In genomic region chr11:45436966-45437365, GRCh38 we compare ENCODE assay signal across 23 cellular contexts.
"Had no signal": no experiment of that assay in that cellular context is flagged by ENCODE, and none has a peak within 500 bp of the region (broad histone marks: within the 10 kb centered on the region; RNA-seq: fewer than 3 reads in every experiment).

No MANE protein-coding gene starts in this region.

- H3K36me3 ChIP-seq: esophagus muscularis mucosa, gastrocnemius medialis, heart right ventricle, left lung, lower lobe of right lung had no signal

- H3K27ac ChIP-seq: coronary artery, esophagus muscularis mucosa, gastrocnemius medialis, heart right ventricle, left lung, lower lobe of right lung had no signal

- ATAC-seq: effector memory CD8-positive, alpha-beta T cell; gastrocnemius medialis; heart right ventricle; left cardiac atrium; left lung; left ventricle myocardium superior; lower lobe of right lung; mucosa of descending colon had no signal

- FAIRE-seq: colon, endometrium, islet of Langerhans, keratinocyte had no signal

- H3K9me3 ChIP-seq: gastrocnemius medialis, mucosa of descending colon had no signal

- DNase-seq: dermis blood vessel endothelial cell; effector CD8-positive, alpha-beta T cell; effector memory CD8-positive, alpha-beta T cell; endodermal cell; foreskin fibroblast; foreskin melanocyte; gastrocnemius medialis; glutamatergic neuron; head of caudate nucleus; heart right ventricle; left cardiac atrium; left lung; left ventricle myocardium superior; lower lobe of right lung; mesenchymal stem cell; mucosa of descending colon; naive B cell had no signal

- H3K4me1 ChIP-seq: esophagus muscularis mucosa, gastrocnemius medialis, heart right ventricle, left lung, lower lobe of right lung had no signal

- H3K4me3 ChIP-seq: coronary artery, esophagus muscularis mucosa, gastrocnemius medialis, heart right ventricle, left lung, lower lobe of right lung, mucosa of descending colon had no signal
